In the genomic region with DNA sequence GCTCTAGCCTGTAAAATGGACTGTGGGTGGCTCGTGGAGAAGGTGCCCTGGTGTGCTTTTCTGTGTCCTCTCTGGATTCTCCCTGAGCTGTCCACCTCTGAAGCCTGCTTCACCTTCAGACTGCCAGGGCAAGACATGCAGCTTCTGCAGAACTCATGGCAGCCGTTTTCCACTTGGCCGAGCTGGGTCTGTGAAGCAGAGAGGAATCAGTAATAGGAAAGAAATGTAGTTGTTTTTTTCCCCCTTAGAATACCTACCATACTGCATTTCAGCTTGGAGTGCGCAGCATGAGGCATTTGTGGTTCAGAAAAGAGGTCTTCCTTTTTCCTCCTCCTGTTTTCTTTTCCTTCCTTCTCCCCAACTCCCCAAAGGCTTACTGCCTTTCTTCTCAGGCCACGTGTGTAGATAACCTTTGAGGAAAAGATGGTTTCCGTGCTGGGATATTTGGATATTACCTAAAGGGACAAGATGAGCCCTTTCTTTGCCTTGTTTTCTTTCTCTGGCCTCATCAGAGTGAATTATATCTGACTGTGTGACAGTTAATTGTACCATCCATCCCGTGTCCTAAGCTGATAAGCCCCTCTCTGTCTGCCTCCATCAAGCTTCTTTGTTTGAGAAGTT, we compare ENCODE assay signal across 8 cellular contexts. TPM values are rescaled to one million over a fixed set of nuclear protein-coding genes. Genes with fewer than 3 reads are reported as not detected.
DNase-seq lines count a peak whose midpoint lies in the region; ATAC-seq lines count a peak whose summit lies in the region.

No MANE protein-coding gene starts in this region.

- peak overlapping the region; percentile 94 for H3K27ac ChIP-seq in thymus (ENCODE audit: low read depth)

- H3K36me3 Mint-ChIP-seq in activated CD8-positive, alpha-beta T cell treated with anti-CD3 and anti-CD28 coated beads, Interleukin-2, amount 10 ng/mL, durations not matched to agents 7 days and 5 days (ENCODE audit: low read depth), result peaks cover 2% of the 10 kb centered on the region

- POLR2A ChIA-PET in activated CD8-positive, alpha-beta T cell treated with anti-CD3 and anti-CD28 coated beads, Interleukin-2, amount 10 ng/mL, durations not matched to agents 7 days and 5 days (lab: Charles Lee), result interaction anchor here (0.8 to 1.9 kb wide), 3 partner anchors 9 to 39 kb away, joined by 3 to 16 read pairs (median 4); a partner anchor contains a TSS

- no peaks in the 10 kb centered on the region for H3K9me3 Mint-ChIP-seq in activated CD8-positive, alpha-beta T cell treated with anti-CD3 and anti-CD28 coated beads, Interleukin-2, amount 10 ng/mL, durations not matched to agents 7 days and 5 days (ENCODE audit: insufficient read depth)

- ATAC-seq in activated CD8-positive, alpha-beta T cell treated with anti-CD3 and anti-CD28 coated beads, Interleukin-2, amount 10 ng/mL, durations not matched to agents 7 days and 5 days, result peak; percentile 8

- H3K4me3 Mint-ChIP-seq in activated CD8-positive, alpha-beta T cell treated with anti-CD3 and anti-CD28 coated beads, Interleukin-2, amount 10 ng/mL, durations not matched to agents 7 days and 5 days, result peak overlapping the region; percentile 52

- CTCF ChIA-PET in activated CD8-positive, alpha-beta T cell treated with anti-CD3 and anti-CD28 coated beads, Interleukin-2, amount 10 ng/mL, durations not matched to agents 7 days and 5 days (lab: Charles Lee), result interaction anchor here (0.6 to 2.8 kb wide), 6 partner anchors 9 to 451 kb away, joined by 3 to 10 read pairs (median 6); no protein-coding TSS in a partner anchor

- no peaks in the 10 kb centered on the region for H3K9me3 ChIP-seq in thymus (ENCODE audit: control insufficient read depth)

- no peaks in the 10 kb centered on the region for H3K27me3 Mint-ChIP-seq in activated CD8-positive, alpha-beta T cell treated with anti-CD3 and anti-CD28 coated beads, Interleukin-2, amount 10 ng/mL, durations not matched to agents 7 days and 5 days (ENCODE audit: low read depth)

- H3K27ac Mint-ChIP-seq in activated CD8-positive, alpha-beta T cell treated with anti-CD3 and anti-CD28 coated beads, Interleukin-2, amount 10 ng/mL, durations not matched to agents 7 days and 5 days, result peak overlapping the region; percentile 89

- H3K4me3 ChIP-seq in thymus (ENCODE audit: low read length), result no peak overlapping the region

- H3K36me3 ChIP-seq in thymus (ENCODE audit: control insufficient read depth, insufficient read depth), result peaks cover 4% of the 10 kb centered on the region

- H3K4me1 ChIP-seq in thymus (ENCODE audit: control insufficient read depth, insufficient read depth, low read length), result peaks cover 31% of the 10 kb centered on the region

- H3K4me1 Mint-ChIP-seq in activated CD8-positive, alpha-beta T cell treated with anti-CD3 and anti-CD28 coated beads, Interleukin-2, amount 10 ng/mL, durations not matched to agents 7 days and 5 days (ENCODE audit: low read depth), result peaks cover 44% of the 10 kb centered on the region

- WGBS in thymus, result 50% methylated on average over 7 of the region's 7 CpGs

- no peaks in the 10 kb centered on the region for H3K27me3 ChIP-seq in thymus (ENCODE audit: control insufficient read depth, insufficient read depth)

- DNase-seq in activated CD8-positive, alpha-beta memory T cell treated with anti-CD3 and anti-CD28 coated beads for 24 hours, result peak; percentile 54
- no peak for DNase-seq in activated CD8-positive, alpha-beta memory T cell treated with anti-CD3 and anti-CD28 coated beads, Interleukin-2, amount 50 U/mL, for 4 hours
- DNase-seq in activated CD8-positive, alpha-beta T cell treated with anti-CD3 and anti-CD28 coated beads, Interleukin-2, amount 10 ng/mL, durations not matched to agents 7 days and 5 days, result no peak
- DNase-seq in kidney glomerular epithelial cell (lab: John Stamatoyannopoulos, UW) (peak; percentile 72), NCI-H748 treated with DMSO at 0.1 percent for 48 hours (lab: John Stamatoyannopoulos, UW) (no peak), GM19238 (ENCODE audit: insufficient read length, low spot score) (no peak)
- DNase-seq in central memory CD4-positive, alpha-beta T cell, result no peak

RNA-seq across cellular contexts. Expression of a gene that starts 39.4 kb away (rescaled TPM):
- 10 to 100 TPM; 27.5 to 29.0 TPM for total RNA-seq in activated CD8-positive, alpha-beta T cell treated with anti-CD3 and anti-CD28 coated beads, Interleukin-2, amount 10 ng/mL, durations not matched to agents 7 days and 5 days
- 9.2 TPM for polyA plus RNA-seq in thymus

Comparison
In these comparisons a context has a peak if more than half of its experiments do, and no peak if none do; other contexts are left out.
1. DNase-seq: peak in activated CD8-positive, alpha-beta memory T cell treated with anti-CD3 and anti-CD28 coated beads for 24 hours (single experiment) and kidney glomerular epithelial cell (single experiment); none in activated CD8-positive, alpha-beta memory T cell treated with anti-CD3 and anti-CD28 coated beads, Interleukin-2, amount 50 U/mL, for 4 hours (single experiment), activated CD8-positive, alpha-beta T cell treated with anti-CD3 and anti-CD28 coated beads, Interleukin-2, amount 10 ng/mL, durations not matched to agents 7 days and 5 days (single experiment), NCI-H748 treated with DMSO at 0.1 percent for 48 hours (single experiment), GM19238 (single experiment) and central memory CD4-positive, alpha-beta T cell (single experiment).